8 cellular contexts compared by ENCODE assay signal in the genomic region with DNA sequence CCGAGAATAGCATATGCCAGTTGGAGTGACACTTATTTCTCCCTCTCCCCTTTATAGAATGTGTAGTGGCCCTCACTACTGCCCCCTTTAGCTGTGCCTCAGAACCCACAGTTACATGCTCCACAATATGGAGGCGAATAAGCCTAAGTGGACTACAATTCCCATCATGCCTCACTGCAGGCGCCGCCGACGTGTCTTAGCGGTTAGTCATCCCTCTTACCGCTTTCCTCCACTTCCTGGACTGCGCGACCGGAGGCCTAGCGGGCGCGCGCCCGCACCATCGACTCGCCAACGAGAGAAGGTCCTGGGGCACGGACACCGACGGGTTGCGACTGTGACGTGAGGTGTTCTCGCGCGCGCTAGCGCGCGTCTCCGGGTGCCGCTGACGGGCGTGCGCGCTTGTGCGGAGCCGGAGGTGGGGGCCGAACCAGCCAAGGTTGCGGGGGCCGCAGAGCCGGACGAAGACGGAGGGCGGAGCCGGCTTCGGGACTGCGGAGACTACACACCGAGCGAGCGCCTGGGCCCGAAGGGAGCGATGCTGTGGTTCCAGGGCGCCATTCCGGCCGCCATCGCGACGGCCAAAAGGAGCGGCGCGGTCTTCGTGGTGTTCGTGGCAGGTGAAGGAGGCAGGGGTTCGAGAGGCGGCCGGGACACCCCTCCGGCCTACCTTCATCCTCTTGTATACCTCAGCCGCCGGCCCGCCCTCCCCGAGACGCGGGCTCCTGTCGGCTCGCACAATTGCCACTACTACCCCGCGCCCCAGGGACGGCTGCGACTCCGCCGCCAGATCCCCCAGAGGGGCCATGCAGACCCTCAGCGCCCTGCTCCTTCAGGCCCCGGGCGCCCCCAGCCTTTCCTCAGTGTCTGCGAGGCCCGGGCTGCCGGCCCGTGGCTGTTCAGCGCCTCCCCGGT. TPM values are rescaled to one million over a fixed set of nuclear protein-coding genes. Genes with fewer than 3 reads are reported as not detected.
DNase-seq lines count a peak whose midpoint lies in the region; ATAC-seq, FAIRE-seq and TF ChIP-seq lines count a peak whose summit lies in the region.

A gene with protein sequence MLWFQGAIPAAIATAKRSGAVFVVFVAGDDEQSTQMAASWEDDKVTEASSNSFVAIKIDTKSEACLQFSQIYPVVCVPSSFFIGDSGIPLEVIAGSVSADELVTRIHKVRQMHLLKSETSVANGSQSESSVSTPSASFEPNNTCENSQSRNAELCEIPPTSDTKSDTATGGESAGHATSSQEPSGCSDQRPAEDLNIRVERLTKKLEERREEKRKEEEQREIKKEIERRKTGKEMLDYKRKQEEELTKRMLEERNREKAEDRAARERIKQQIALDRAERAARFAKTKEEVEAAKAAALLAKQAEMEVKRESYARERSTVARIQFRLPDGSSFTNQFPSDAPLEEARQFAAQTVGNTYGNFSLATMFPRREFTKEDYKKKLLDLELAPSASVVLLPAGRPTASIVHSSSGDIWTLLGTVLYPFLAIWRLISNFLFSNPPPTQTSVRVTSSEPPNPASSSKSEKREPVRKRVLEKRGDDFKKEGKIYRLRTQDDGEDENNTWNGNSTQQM (plus strand): TSS at position 461 of the 912 bp plus-strand sequence. CDS start 75 bp downstream, at position 536.

- intact Hi-C loops in mammary epithelial cell (cut with micrococcal nuclease): loop anchor here (1.0 kb wide), 2 partner anchors 56 to 737 kb away; no protein-coding TSS in a partner anchor

- in situ Hi-C loops in mammary epithelial cell (cut with MboI; ENCODE audit: low sequenced_read_pairs in 2 of 2): no loop called here

- TF ChIP-seq CTCF in VCaP (conservative IDR thresholded peaks at IDR 0.05) (peak; percentile 56), mammary epithelial cell (conservative IDR thresholded peaks at IDR 0.05 in 1 of 2, IDR thresholded peaks at IDR 0.05 in 1 of 2; ENCODE audit: extremely low read depth in 1 of 2, insufficient read depth in 1 of 2, low read depth in 1 of 2, low read length in 2 of 2) (peak; percentile 34 to 43)

- ATAC-seq in GM18867 (IDR thresholded peaks at IDR 0.05; ENCODE audit: unreplicated experiment) (peak; percentile 92), HG03108 (IDR thresholded peaks at IDR 0.05; ENCODE audit: unreplicated experiment) (peak; percentile 89)

- BruUV-seq in mammary epithelial cell (replicated peaks; lab: Mats Ljungman, UMichigan): no TSS peak

- peaks cover 21% of the 10 kb centered on the region for H3K4me1 ChIP-seq in ACC112 (ENCODE audit: control insufficient read depth, insufficient read depth, low read length, unreplicated experiment)
- H3K4me1 ChIP-seq in mammary epithelial cell (ENCODE audit: insufficient read depth, low read length): peaks cover 19% of the 10 kb centered on the region
- peaks cover 3% of the 10 kb centered on the region; the same call in 1 of the 2 replicates for H3K4me1 ChIP-seq in iPS-20b (ENCODE audit: insufficient read depth, low read length)
- H3K4me1 ChIP-seq in small intestine (ENCODE audit: control insufficient read depth in 2 of 2, insufficient read depth in 1 of 2, low read depth in 1 of 2, low read length in 1 of 2): peaks cover 0 to 5% of the 10 kb centered on the region in 2 donors

- H3K36me3 ChIP-seq in ACC112 (ENCODE audit: insufficient read depth, low read length): peaks cover 7% of the 10 kb centered on the region; the same call in 1 of the 2 replicates
- H3K36me3 ChIP-seq in mammary epithelial cell (ENCODE audit: insufficient read depth, low read length): no peaks in the 10 kb centered on the region
- peaks cover 12% of the 10 kb centered on the region; the same call in 1 of the 2 replicates for H3K36me3 ChIP-seq in iPS-20b (ENCODE audit: insufficient read depth, low read depth, low read length)
- peaks cover 0 to 1% of the 10 kb centered on the region in 2 donors for H3K36me3 ChIP-seq in small intestine (ENCODE audit: control insufficient read depth in 2 of 2, insufficient read depth in 2 of 2, low read length in 2 of 2)

- H3K4me2 ChIP-seq in mammary epithelial cell (ENCODE audit: insufficient read depth, low read depth, low read length): peak within 1 kb of the TSS; percentile 90

- no peaks in the 10 kb centered on the region for H3K27me3 ChIP-seq in ACC112 (ENCODE audit: insufficient read depth, low read length)
- no peaks in the 10 kb centered on the region for H3K27me3 ChIP-seq in mammary epithelial cell (ENCODE audit: insufficient read depth, low read length)
- H3K27me3 ChIP-seq in iPS-20b (ENCODE audit: insufficient read depth, low read length): no peaks in the 10 kb centered on the region
- H3K27me3 ChIP-seq in small intestine (ENCODE audit: control insufficient read depth in 2 of 2, insufficient read depth in 2 of 2, low read length in 2 of 2): no peaks in the 10 kb centered on the region

- FAIRE-seq in small intestine (lab: Jason Lieb, UNC): no peak

- H4K20me1 ChIP-seq in mammary epithelial cell (ENCODE audit: insufficient read depth, low read length): peaks cover 4% of the 10 kb centered on the region

- 2% methylated on average over 32 of the region's 92 CpGs for WGBS in mammary epithelial cell (ENCODE audit: low coverage, missing lambda C conversion rate)
- WGBS in small intestine, 3 donors: 1% methylated on average over 54 to 92 of the region's 92 CpGs

- DNase-seq in NCI-H2196 (lab: John Stamatoyannopoulos, UW; ENCODE audit: unreplicated experiment) (peak; percentile 98), mammary epithelial cell (peak; percentile 99), small intestine (peak; percentile 99)

- peak within 1 kb of the TSS; percentile 98 for H3K4me3 ChIP-seq in ACC112 (ENCODE audit: low read depth, low read length)
- peak within 1 kb of the TSS; percentile 72 to 97 (median 94) for H3K4me3 ChIP-seq in mammary epithelial cell (replicated peaks in 1 of 3; ENCODE audit: insufficient read depth in 1 of 3, low read depth in 2 of 3, low read length in 3 of 3)
- H3K4me3 ChIP-seq in iPS-20b (ENCODE audit: low read length): peak within 1 kb of the TSS; percentile 82
- peak within 1 kb of the TSS; percentile 87 to 92 for H3K4me3 ChIP-seq in small intestine (ENCODE audit: low read depth in 1 of 2, low read length in 2 of 2)

- H3K27ac ChIP-seq in ACC112 (ENCODE audit: low read depth, low read length): peak within 1 kb of the TSS; percentile 91
- peak within 1 kb of the TSS; percentile 96 for H3K27ac ChIP-seq in VCaP
- peak within 1 kb of the TSS; percentile 91 for H3K27ac ChIP-seq in mammary epithelial cell (ENCODE audit: insufficient read depth, low read depth, low read length)
- H3K27ac ChIP-seq in iPS-20b (ENCODE audit: low read length): peak within 1 kb of the TSS; percentile 4
- H3K27ac ChIP-seq in small intestine (ENCODE audit: low read depth in 1 of 2, low read length in 1 of 2): peak within 1 kb of the TSS; percentile 99 to 100

- no peaks in the 10 kb centered on the region for H3K9me3 ChIP-seq in mammary epithelial cell (replicated peaks; ENCODE audit: insufficient read depth, low read length)
- no peaks in the 10 kb centered on the region for H3K9me3 ChIP-seq in iPS-20b (ENCODE audit: insufficient read depth, low read depth, low read length)
- H3K9me3 ChIP-seq in small intestine (ENCODE audit: control insufficient read depth, low read depth): no peaks in the 10 kb centered on the region

- H3K9ac ChIP-seq in mammary epithelial cell (ENCODE audit: insufficient read depth, low read length) (peak within 1 kb of the TSS; percentile 92), iPS-20b (ENCODE audit: low read depth, low read length) (peak within 1 kb of the TSS; percentile 83)

- CTCF ChIA-PET in mammary epithelial cell (lab: Charles Lee; ENCODE audit: low non-redundant PET): interaction anchor here (0.6 to 0.7 kb wide), 2 partner anchors 11 to 56 kb away, joined by 3 to 10 read pairs; no protein-coding TSS in a partner anchor

- peaks cover 47% of the 10 kb centered on the region for H3K79me2 ChIP-seq in ACC112 (ENCODE audit: control insufficient read depth, insufficient read depth, low read length, unreplicated experiment)
- H3K79me2 ChIP-seq in mammary epithelial cell (ENCODE audit: insufficient read depth, low read length): peaks cover 49% of the 10 kb centered on the region

- H2AFZ ChIP-seq in ACC112 (ENCODE audit: low read length, unreplicated experiment) (peak within 1 kb of the TSS; percentile 95), mammary epithelial cell (ENCODE audit: low read depth, low read length) (peak within 1 kb of the TSS; percentile 92)

- dilution Hi-C loops in mammary epithelial cell (cut with HindIII; ENCODE audit: low sequenced_read_pairs): no loop called here

RNA-seq across cellular contexts. Expression of the gene that starts here (rescaled TPM):
- 10 to 100 TPM; 72.2 to 72.9 TPM for total RNA-seq in mammary epithelial cell
- polyA plus RNA-seq in mammary epithelial cell: 34.0 TPM
- polyA minus RNA-seq in mammary epithelial cell: 29.6 TPM
- 10 to 100 TPM; 40.0 to 55.0 (median 54.3) TPM for polyA plus RNA-seq in small intestine

Comparison
In these comparisons a context has a peak if more than half of its experiments do, and no peak if none do; other contexts are left out.
1. Peak in every context shown above with its lines: DNase-seq, ATAC-seq, H3K4me3 ChIP-seq and H3K27ac ChIP-seq.
2. H3K27ac ChIP-seq: peak in every context shown above with its lines; median percentile 100 in small intestine; 96 in VCaP; 91 in ACC112; 91 in mammary epithelial cell; 4 in iPS-20b.